Comparison of ENCODE assay signal across 1 cellular context in genomic region chr11:64915366-64915887, GRCh38.
TF ChIP-seq lines count a peak whose summit lies in the region.

No MANE protein-coding gene starts in this region.

TF ChIP-seq in SK-N-SH, 30 proteins besides CTCF, POLR2A, EP300 and RAD21 (continued from another document):
- no peak for TF ChIP-seq REST (IDR thresholded peaks at IDR 0.05; ENCODE audit: low read depth, low read length)
